31 cellular contexts compared by ENCODE assay signal in genomic region chr4:124525524-124525923, GRCh38.
"Had no signal": no experiment of that assay in that cellular context is flagged by ENCODE, and none has a peak within 500 bp of the region (broad histone marks: within the 10 kb centered on the region; RNA-seq: fewer than 3 reads in every experiment).

No MANE protein-coding gene starts in this region.

- DNase-seq: activated CD4-positive, alpha-beta T cell treated with anti-CD3 and anti-CD28 coated beads, Interleukin-2, amount 10 ng/mL, durations not matched to agents 24 days and 14 days; activated CD4-positive, alpha-beta T cell treated with anti-CD3 and anti-CD28 coated beads, Interleukin-2, amount 50 U/mL, for 4 hours; activated CD8-positive, alpha-beta T cell treated with anti-CD3 and anti-CD28 coated beads for 36 hours; activated effector memory CD4-positive, alpha-beta T cell treated with anti-CD3 and anti-CD28 coated beads, Interleukin-2, amount 50 U/mL, for 16 hours; activated naive CD4-positive, alpha-beta T cell treated with anti-CD3 and anti-CD28 coated beads for 36 hours; activated naive CD8-positive, alpha-beta T cell treated with anti-CD3 and anti-CD28 coated beads, Interleukin-2, amount 50 U/mL, for 24 hours; activated T-cell treated with anti-CD3 and anti-CD28 coated beads, Interleukin-2, amount 50 U/mL, for 1 hour; activated T-cell treated with anti-CD3 and anti-CD28 coated beads, Interleukin-2, amount 50 U/mL, for 72 hours; anterior cingulate cortex; cerebellar nuclear complex; NCI-H1092 treated with DMSO at 0.1 percent for 48 hours; NCI-H1417; NCI-H146; NCI-H187; NCI-H2029 treated with DMSO at 0.1 percent for 48 hours; NCI-H2171 treated with DMSO at 0.1 percent for 48 hours; NCI-H2227 treated with DMSO at 0.1 percent for 48 hours; NCI-H446; NCI-H510A treated with DMSO at 0.1 percent for 48 hours; NCI-H526 treated with DMSO at 0.1 percent for 48 hours; PC-9; SHP77; SJCRH30; T1000; WERI-Rb-1 had no signal

- H3K9me3 ChIP-seq: SJCRH30 had no signal

- H3K27ac Mint-ChIP-seq: activated CD4-positive, alpha-beta T cell treated with anti-CD3 and anti-CD28 coated beads, Interleukin-2, amount 10 ng/mL, durations not matched to agents 24 days and 14 days; activated CD8-positive, alpha-beta T cell treated with anti-CD3 and anti-CD28 coated beads for 36 hours; activated naive CD4-positive, alpha-beta T cell treated with anti-CD3 and anti-CD28 coated beads for 36 hours; activated naive CD8-positive, alpha-beta T cell; activated naive CD8-positive, alpha-beta T cell treated with anti-CD3 and anti-CD28 coated beads, Interleukin-2, amount 50 U/mL, for 24 hours; activated T-cell treated with anti-CD3 and anti-CD28 coated beads, Interleukin-2, amount 50 U/mL, for 72 hours; activated T-helper 17 cell treated with anti-CD3 and anti-CD28 coated beads, Interleukin-2, amount 50 U/mL, for 72 hours had no signal

- H3K9me3 Mint-ChIP-seq: activated CD4-positive, alpha-beta T cell treated with anti-CD3 and anti-CD28 coated beads, Interleukin-2, amount 10 ng/mL, durations not matched to agents 24 days and 14 days; activated CD8-positive, alpha-beta T cell treated with anti-CD3 and anti-CD28 coated beads for 36 hours; activated naive CD4-positive, alpha-beta T cell treated with anti-CD3 and anti-CD28 coated beads for 36 hours; activated naive CD8-positive, alpha-beta T cell treated with anti-CD3 and anti-CD28 coated beads, Interleukin-2, amount 50 U/mL, for 24 hours had no signal

- ATAC-seq: activated CD8-positive, alpha-beta T cell treated with anti-CD3 and anti-CD28 coated beads for 36 hours; activated naive CD8-positive, alpha-beta T cell treated with anti-CD3 and anti-CD28 coated beads, Interleukin-2, amount 50 U/mL, for 24 hours; activated T-cell treated with anti-CD3 and anti-CD28 coated beads, Interleukin-2, amount 50 U/mL, for 72 hours; activated T-helper 17 cell treated with anti-CD3 and anti-CD28 coated beads, Interleukin-2, amount 50 U/mL, for 72 hours had no signal

- H3K9ac ChIP-seq: KMS-11 had no signal

- H3K4me3 ChIP-seq: PC-9, SJCRH30, SK-N-MC had no signal

- H3K27me3 Mint-ChIP-seq: activated CD4-positive, alpha-beta T cell treated with anti-CD3 and anti-CD28 coated beads, Interleukin-2, amount 10 ng/mL, durations not matched to agents 24 days and 14 days; activated CD8-positive, alpha-beta T cell treated with anti-CD3 and anti-CD28 coated beads for 36 hours; activated naive CD8-positive, alpha-beta T cell; activated T-helper 17 cell treated with anti-CD3 and anti-CD28 coated beads, Interleukin-2, amount 50 U/mL, for 72 hours; brain had no signal

- H3K27ac ChIP-seq: KMS-11, PC-9, RWPE1, SJCRH30, SK-N-MC, WERI-Rb-1 had no signal

- H3K36me3 Mint-ChIP-seq: activated naive CD8-positive, alpha-beta T cell; brain had no signal

- H3K4me1 ChIP-seq: SJCRH30 had no signal

- H2AFZ ChIP-seq: PC-9 had no signal

- H3K4me2 ChIP-seq: KMS-11, PC-9 had no signal

- H3K4me3 Mint-ChIP-seq: activated CD4-positive, alpha-beta T cell treated with anti-CD3 and anti-CD28 coated beads, Interleukin-2, amount 10 ng/mL, durations not matched to agents 24 days and 14 days; activated CD8-positive, alpha-beta T cell treated with anti-CD3 and anti-CD28 coated beads for 36 hours; activated naive CD4-positive, alpha-beta T cell treated with anti-CD3 and anti-CD28 coated beads for 36 hours; activated naive CD8-positive, alpha-beta T cell; activated naive CD8-positive, alpha-beta T cell treated with anti-CD3 and anti-CD28 coated beads, Interleukin-2, amount 50 U/mL, for 24 hours; activated T-cell treated with anti-CD3 and anti-CD28 coated beads, Interleukin-2, amount 50 U/mL, for 72 hours; activated T-helper 17 cell treated with anti-CD3 and anti-CD28 coated beads, Interleukin-2, amount 50 U/mL, for 72 hours; brain had no signal

- H3K36me3 ChIP-seq: SJCRH30, WERI-Rb-1 had no signal

- H3K4me1 Mint-ChIP-seq: activated CD4-positive, alpha-beta T cell treated with anti-CD3 and anti-CD28 coated beads, Interleukin-2, amount 10 ng/mL, durations not matched to agents 24 days and 14 days; activated naive CD8-positive, alpha-beta T cell treated with anti-CD3 and anti-CD28 coated beads, Interleukin-2, amount 50 U/mL, for 24 hours; activated T-helper 17 cell treated with anti-CD3 and anti-CD28 coated beads, Interleukin-2, amount 50 U/mL, for 72 hours had no signal
